In the genomic region with DNA sequence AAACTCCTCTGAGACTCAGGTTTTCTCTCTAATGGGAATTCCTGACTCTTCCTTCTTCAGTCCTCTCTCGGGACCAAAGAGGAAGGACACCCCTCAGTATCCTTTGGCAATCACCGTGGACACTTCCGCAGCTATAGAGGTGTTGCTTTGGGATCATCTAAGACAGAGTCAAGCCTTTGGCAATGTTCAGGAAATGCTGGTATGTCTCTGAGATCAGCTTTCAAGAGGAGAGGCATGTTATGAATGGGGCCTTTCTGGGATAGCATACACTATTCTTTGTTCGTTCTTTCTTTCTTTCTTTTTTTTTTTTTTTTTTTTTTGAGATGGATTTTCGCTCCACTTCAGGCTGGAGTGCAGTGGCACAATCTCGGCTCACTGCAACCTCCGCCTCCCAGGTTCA, we compare ENCODE assay signal across 23 cellular contexts. TPM values are rescaled to one million over a fixed set of nuclear protein-coding genes. Genes with fewer than 3 reads are reported as not detected.
DNase-seq lines count a peak whose midpoint lies in the region; ATAC-seq and TF ChIP-seq lines count a peak whose summit lies in the region.
"Had no signal": no experiment of that assay in that cellular context is flagged by ENCODE, and none has a peak within 500 bp of the region (broad histone marks: within the 10 kb centered on the region; RNA-seq: fewer than 3 reads in every experiment).

No MANE protein-coding gene starts in this region.

- ATAC-seq in PC-3 = no peak
- ATAC-seq: CD8-positive, alpha-beta T cell; GM12878 had no signal

- H3K9ac ChIP-seq in trophoblast cell (ENCODE audit: low read length) (no peak overlapping the region), PC-3 (ENCODE audit: low read length) (no peak overlapping the region)
- H3K9ac ChIP-seq: BLaER1 treated with 17β-estradiol and CSF1 and Interleukin-3, amounts not matched to agents 10 nM and 100 nM had no signal

- intact Hi-C loops in PC-3 (cut with micrococcal nuclease) = no loop called here

- no peak overlapping the region for H2BK120ac ChIP-seq in trophoblast cell (ENCODE audit: insufficient read depth, low read length, poor library complexity)

- H3K4me2 ChIP-seq in trophoblast cell (ENCODE audit: low read length) = no peak overlapping the region
- no peak overlapping the region for H3K4me2 ChIP-seq in PC-3 (ENCODE audit: low read length)

- in situ Hi-C loops in SK-MEL-5 (cut with HindIII; ENCODE audit: low pct_unique_long_range_greater_than_20kb, low sequenced_read_pairs) = no loop called here

- H3K9me3 ChIP-seq in trophoblast cell (ENCODE audit: insufficient read depth, low read depth, low read length) = peaks cover 2% of the 10 kb centered on the region
- no peaks in the 10 kb centered on the region for H3K9me3 ChIP-seq in PC-3 (ENCODE audit: low read length)
- H3K9me3 ChIP-seq: BLaER1 treated with 17β-estradiol and CSF1 and Interleukin-3, amounts not matched to agents 10 nM and 100 nM had no signal

- POLR2A ChIA-PET in PC-3 (lab: Charles Lee; ENCODE audit: unreplicated experiment) = no interaction called here

- H2AFZ ChIP-seq in trophoblast cell (ENCODE audit: insufficient read depth, low read length, poor library complexity) = no peak overlapping the region
- H2AFZ ChIP-seq in PC-3 (ENCODE audit: low read length) = no peak overlapping the region

- no peak overlapping the region for H4K8ac ChIP-seq in trophoblast cell (ENCODE audit: low read depth, low read length)

- no peak for TF ChIP-seq CTCF in PC-3 (conservative IDR thresholded peaks at IDR 0.05; ENCODE audit: low read depth, low read length)

- no peak overlapping the region for H3K18ac ChIP-seq in trophoblast cell (ENCODE audit: low read length)

- DNase-seq in COLO829 (ENCODE audit: low spot score) (peak; percentile 84), SK-MEL-5 (ENCODE audit: low read depth, low spot score) (peak; percentile 77), trophoblast cell (peak; percentile 23 to 73), NCI-H187 (lab: John Stamatoyannopoulos, UW) (no peak), MV-4-11 (lab: John Stamatoyannopoulos, UW) (no peak), PC-3 (no peak)
- DNase-seq: 8988T; ACHN; CD4-positive, alpha-beta T cell; CD8-positive, alpha-beta T cell; COR-L47; DMS 273 treated with DMSO at 0.1 percent for 48 hours; DMS153; DMS53; DMS79; DND-41; EL; GDM1 had no signal

- BruUV-seq in PC-3 (replicated peaks; lab: Mats Ljungman, UMichigan) = no TSS peak

- H2BK12ac ChIP-seq in trophoblast cell (ENCODE audit: low read length) = no peak overlapping the region

- H3K27ac ChIP-seq in trophoblast cell (ENCODE audit: low read depth, low read length) = no peak overlapping the region
- H3K27ac ChIP-seq in PC-3 (ENCODE audit: low read length) = no peak overlapping the region
- H3K27ac ChIP-seq: BLaER1 treated with 17β-estradiol and CSF1 and Interleukin-3, amounts not matched to agents 10 nM and 100 nM; C4-2B had no signal

- H2BK5ac ChIP-seq in trophoblast cell (ENCODE audit: low read depth, low read length, poor library complexity) = no peak overlapping the region

- H4K91ac ChIP-seq in trophoblast cell (ENCODE audit: low read depth, low read length) = no peak overlapping the region

- no peaks in the 10 kb centered on the region for H4K20me1 ChIP-seq in PC-3 (ENCODE audit: low read length)
- H4K20me1 ChIP-seq: BLaER1 treated with 17β-estradiol and CSF1 and Interleukin-3, amounts not matched to agents 10 nM and 100 nM had no signal

- H3K4me1 ChIP-seq in trophoblast cell (ENCODE audit: control insufficient read depth in 1 of 2, insufficient read depth in 2 of 2, low read length in 2 of 2) (peaks cover 0 to 4% of the 10 kb centered on the region in 2 experiments), PC-3 (ENCODE audit: insufficient read depth, low read length) (no peaks in the 10 kb centered on the region)

- H3K36me3 ChIP-seq in trophoblast cell (ENCODE audit: control insufficient read depth in 1 of 2, insufficient read depth in 2 of 2, low read length in 2 of 2) (no peaks in the 10 kb centered on the region), PC-3 (ENCODE audit: low read depth, low read length) (no peaks in the 10 kb centered on the region)
- H3K36me3 ChIP-seq: BLaER1 treated with 17β-estradiol and CSF1 and Interleukin-3, amounts not matched to agents 10 nM and 100 nM had no signal

- H3K23ac ChIP-seq in trophoblast cell (ENCODE audit: low read length) = no peak overlapping the region

- no CpG with 5 or more reads among the region's 7 CpGs for WGBS in trophoblast cell (ENCODE audit: extremely low coverage, insufficient coverage, insufficient read length)

- no peaks in the 10 kb centered on the region for H3K9me2 ChIP-seq in PC-3 (replicated peaks; ENCODE audit: low read length)

- no peak overlapping the region for H3K4ac ChIP-seq in trophoblast cell (ENCODE audit: low read depth, low read length)

- H4K12ac ChIP-seq in trophoblast cell (ENCODE audit: low read depth, low read length) = no peak overlapping the region

- no peaks in the 10 kb centered on the region for H3F3A ChIP-seq in PC-3 (ENCODE audit: low read length, unreplicated experiment)

- no peaks in the 10 kb centered on the region for H3K79me1 ChIP-seq in trophoblast cell (ENCODE audit: low read length)

- H2AK5ac ChIP-seq in trophoblast cell (ENCODE audit: low read length) = no peak overlapping the region

- no peak overlapping the region for H3K14ac ChIP-seq in trophoblast cell (ENCODE audit: low read length)

- no peak overlapping the region for H3K4me3 ChIP-seq in trophoblast cell (ENCODE audit: low read depth, low read length)
- no peak overlapping the region for H3K4me3 ChIP-seq in PC-3 (ENCODE audit: low read length)
- H3K4me3 ChIP-seq: BLaER1 treated with 17β-estradiol and CSF1 and Interleukin-3, amounts not matched to agents 10 nM and 100 nM; GM12878 had no signal

- CTCF ChIA-PET in PC-3 (lab: Charles Lee) = no interaction called here

- H3K27me3 ChIP-seq in trophoblast cell (ENCODE audit: insufficient read depth, low read length) = no peaks in the 10 kb centered on the region
- no peaks in the 10 kb centered on the region for H3K27me3 ChIP-seq in PC-3 (ENCODE audit: low read length)
- H3K27me3 ChIP-seq: BLaER1 treated with 17β-estradiol and CSF1 and Interleukin-3, amounts not matched to agents 10 nM and 100 nM had no signal

- no peaks in the 10 kb centered on the region for H3K79me2 ChIP-seq in trophoblast cell (ENCODE audit: control insufficient read depth, insufficient read depth, low read length, poor library complexity)
- no peaks in the 10 kb centered on the region for H3K79me2 ChIP-seq in PC-3 (ENCODE audit: low read length)

RNA-seq across cellular contexts. Expression of gene OLFML1, which starts 14.2 kb away (rescaled TPM):
- not detected in 2 replicates for total RNA-seq in SK-MEL-5 (2014; rRNA removed; shearing (Covaris generic))
- polyA plus RNA-seq in SK-MEL-5 (2015; cell fraction: cytosol; rRNA removed) = 0.12 TPM in 1 of 2 replicates, not detected in the other
- polyA plus RNA-seq in SK-MEL-5 (2015; cell fraction: nucleus; rRNA removed) = not detected in 2 replicates
- 2.4 TPM in 2 replicates for polyA plus RNA-seq in trophoblast cell (2013)
- not detected in 2 replicates for total RNA-seq in PC-3 (2014; rRNA removed)
- total RNA-seq: A673; CD4-positive, alpha-beta T cell; CD8-positive, alpha-beta T cell; Daoy; GM12878 had no signal

RNA-seq across cellular contexts. Expression of gene PPFIBP2, which starts 42.7 kb away (rescaled TPM):
- total RNA-seq in SK-MEL-5 (2014; rRNA removed; shearing (Covaris generic)) = 23.6 and 27.6 TPM in 2 replicates
- 21.2 and 30.9 TPM in 2 replicates for polyA plus RNA-seq in SK-MEL-5 (2015; cell fraction: cytosol; rRNA removed)
- polyA plus RNA-seq in SK-MEL-5 (2015; cell fraction: nucleus; rRNA removed) = 39.4 and 49.5 TPM in 2 replicates
- polyA plus RNA-seq in trophoblast cell (2013) = 23.3 and 24.1 TPM in 2 replicates
- total RNA-seq in PC-3 (2014; rRNA removed) = 3.2 and 3.3 TPM in 2 replicates

Comparison
In these comparisons a context has a peak if more than half of its experiments do, and no peak if none do; other contexts are left out.
1. DNase-seq: peak in COLO829 (single experiment), SK-MEL-5 (single experiment) and trophoblast cell (2 of 2); none in NCI-H187 (0 of 2), MV-4-11 (single experiment) and PC-3 (single experiment).